In the genomic region with DNA sequence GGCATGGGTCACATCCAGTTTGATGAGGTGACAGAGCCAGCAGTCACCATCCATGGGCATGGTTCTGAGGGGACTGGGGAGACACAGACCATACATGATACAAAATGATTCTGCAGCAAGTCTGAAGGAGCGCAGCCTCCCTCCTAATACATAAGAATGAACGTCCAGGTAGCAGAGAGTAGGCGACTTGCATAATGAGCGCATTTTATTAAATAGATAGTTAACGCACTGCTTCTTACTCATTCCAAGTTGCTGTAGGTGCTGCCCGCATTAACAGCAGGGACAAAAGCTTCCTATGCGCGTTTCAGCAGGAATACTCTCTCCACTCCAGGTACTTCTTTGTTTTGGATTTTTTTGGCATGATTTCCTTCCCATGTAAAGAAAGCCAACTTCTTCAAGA, we compare ENCODE assay signal across 2 cellular contexts.
TF ChIP-seq lines count a peak whose summit lies in the region.

No MANE protein-coding gene starts in this region.

TF ChIP-seq in IMR-90, 13 proteins besides CTCF, POLR2A, EP300 and RAD21:
- TF ChIP-seq NFE2L2 (IDR thresholded peaks at IDR 0.05; ENCODE audit: low read depth, low read length): no peak
- TF ChIP-seq RFX5 (IDR thresholded peaks at IDR 0.05; ENCODE audit: low read depth, low read length): no peak
- no peak for TF ChIP-seq MXI1 (IDR thresholded peaks at IDR 0.05; ENCODE audit: borderline replicate concordance, low read depth, low read length)
- TF ChIP-seq MAFK (IDR thresholded peaks at IDR 0.05; ENCODE audit: low read depth, low read length): no peak
- no peak for TF ChIP-seq BHLHE40 (IDR thresholded peaks at IDR 0.05; ENCODE audit: low read depth, low read length)
- no peak for TF ChIP-seq RCOR1 (IDR thresholded peaks at IDR 0.05; ENCODE audit: insufficient replicate concordance, low read length)
- TF ChIP-seq CEBPB (IDR thresholded peaks at IDR 0.05; ENCODE audit: low read depth, low read length): no peak
- TF ChIP-seq CHD1 (IDR thresholded peaks at IDR 0.05; ENCODE audit: low read depth, low read length): no peak
- TF ChIP-seq, protein P1, sequence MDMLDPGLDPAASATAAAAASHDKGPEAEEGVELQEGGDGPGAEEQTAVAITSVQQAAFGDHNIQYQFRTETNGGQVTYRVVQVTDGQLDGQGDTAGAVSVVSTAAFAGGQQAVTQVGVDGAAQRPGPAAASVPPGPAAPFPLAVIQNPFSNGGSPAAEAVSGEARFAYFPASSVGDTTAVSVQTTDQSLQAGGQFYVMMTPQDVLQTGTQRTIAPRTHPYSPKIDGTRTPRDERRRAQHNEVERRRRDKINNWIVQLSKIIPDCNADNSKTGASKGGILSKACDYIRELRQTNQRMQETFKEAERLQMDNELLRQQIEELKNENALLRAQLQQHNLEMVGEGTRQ (IDR thresholded peaks at IDR 0.05; ENCODE audit: low read depth, low read length): no peak
- TF ChIP-seq, protein P2, sequence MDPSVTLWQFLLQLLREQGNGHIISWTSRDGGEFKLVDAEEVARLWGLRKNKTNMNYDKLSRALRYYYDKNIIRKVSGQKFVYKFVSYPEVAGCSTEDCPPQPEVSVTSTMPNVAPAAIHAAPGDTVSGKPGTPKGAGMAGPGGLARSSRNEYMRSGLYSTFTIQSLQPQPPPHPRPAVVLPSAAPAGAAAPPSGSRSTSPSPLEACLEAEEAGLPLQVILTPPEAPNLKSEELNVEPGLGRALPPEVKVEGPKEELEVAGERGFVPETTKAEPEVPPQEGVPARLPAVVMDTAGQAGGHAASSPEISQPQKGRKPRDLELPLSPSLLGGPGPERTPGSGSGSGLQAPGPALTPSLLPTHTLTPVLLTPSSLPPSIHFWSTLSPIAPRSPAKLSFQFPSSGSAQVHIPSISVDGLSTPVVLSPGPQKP (IDR thresholded peaks at IDR 0.05; ENCODE audit: borderline replicate concordance, low read depth, low read length): no peak
- TF ChIP-seq SMC3 (IDR thresholded peaks at IDR 0.05; ENCODE audit: low read depth, low read length): no peak

TF ChIP-seq in K562, 482 proteins besides CTCF, POLR2A, EP300 and RAD21:
- TF ChIP-seq SMARCE1 (IDR thresholded peaks at IDR 0.05) (no peak), ZNF174 (CRISPR knock-in tag; IDR thresholded peaks at IDR 0.05) (no peak), ZNF431 (CRISPR knock-in tag; IDR thresholded peaks at IDR 0.05) (no peak), PHTF2 (CRISPR knock-in tag; IDR thresholded peaks at IDR 0.05) (no peak), HNRNPH1 (optimal IDR thresholded peaks at IDR 0.05; ENCODE audit: low read depth, low read length) (no peak), GTF2F1 (IDR thresholded peaks at IDR 0.05; ENCODE audit: low read depth, low read length) (no peak)
